In the genomic region with DNA sequence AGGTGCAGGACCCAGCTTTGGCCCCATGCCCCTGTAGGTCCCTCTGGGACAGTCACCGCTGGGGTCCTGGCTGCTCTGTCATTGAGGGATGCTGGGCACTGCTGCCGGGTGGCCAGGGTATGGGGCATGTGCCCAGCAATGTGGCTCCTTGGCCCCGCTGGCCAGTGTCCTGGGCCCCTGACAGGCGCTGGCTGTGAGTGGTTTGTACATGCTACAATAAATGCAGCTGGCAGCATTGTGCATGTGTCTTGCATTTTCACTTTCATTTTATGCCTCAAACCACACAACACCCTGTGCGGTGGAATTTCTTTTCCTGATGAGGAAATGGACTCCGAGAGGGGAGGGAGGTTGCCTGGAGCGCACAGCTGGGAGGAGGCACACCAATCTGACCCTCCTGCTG, we compare ENCODE assay signal across 9 cellular contexts. TPM values are rescaled to one million over a fixed set of nuclear protein-coding genes. Genes with fewer than 3 reads are reported as not detected.
A peak's percentile ranks its signal among the peaks of the same experiment; 100 is the strongest.
DNase-seq lines count a peak whose midpoint lies in the region; ATAC-seq, FAIRE-seq and TF ChIP-seq lines count a peak whose summit lies in the region.
"Had no signal": no experiment of that assay in that cellular context is flagged by ENCODE, and none has a peak within 500 bp of the region (broad histone marks: within the 10 kb centered on the region; RNA-seq: fewer than 3 reads in every experiment).

No MANE protein-coding gene starts in this region.

- H3K36me3 Mint-ChIP-seq in central memory CD8-positive, alpha-beta T cell (ENCODE audit: insufficient read depth): peaks cover 7% of the 10 kb centered on the region

- no peaks in the 10 kb centered on the region for H3K27me3 ChIP-seq in rectal smooth muscle tissue (ENCODE audit: control insufficient read depth, insufficient read depth, low read length)
- no peaks in the 10 kb centered on the region for H3K27me3 ChIP-seq in PC-9 (ENCODE audit: insufficient read depth, low read depth)

- H2AFZ ChIP-seq in PC-9: no peak overlapping the region

- no peak overlapping the region for H3K9ac ChIP-seq in rectal smooth muscle tissue (ENCODE audit: low read length)

- H3K27ac Mint-ChIP-seq in central memory CD8-positive, alpha-beta T cell (ENCODE audit: low read depth): peak overlapping the region; percentile 69

- no peak for TF ChIP-seq CTCF in PC-9 (conservative IDR thresholded peaks at IDR 0.05)

- H3K27ac ChIP-seq in rectal smooth muscle tissue (ENCODE audit: low read depth, low read length) (no peak overlapping the region), PC-9 (no peak overlapping the region)

- peaks cover 4% of the 10 kb centered on the region for H3K27me3 Mint-ChIP-seq in central memory CD8-positive, alpha-beta T cell

- no peaks in the 10 kb centered on the region for H3K9me2 ChIP-seq in PC-9 (ENCODE audit: insufficient read depth)

- no peak overlapping the region for H3K4me2 ChIP-seq in PC-9

- H3K4me1 Mint-ChIP-seq in central memory CD8-positive, alpha-beta T cell: peaks cover 21% of the 10 kb centered on the region

- peak; percentile 67 for FAIRE-seq in GM18507 (lab: Jason Lieb, UNC)

- H3K36me3 ChIP-seq in rectal smooth muscle tissue (ENCODE audit: control insufficient read depth, insufficient read depth, low read length) (peaks cover 3% of the 10 kb centered on the region), PC-9 (ENCODE audit: low read depth) (no peaks in the 10 kb centered on the region)

- intact Hi-C loops in PC-9 (cut with micrococcal nuclease; ENCODE audit: unreplicated experiment): loop anchor here (1.0 kb wide), 1 partner anchor 453 kb away; no protein-coding TSS in a partner anchor

- no TSS peak for BruUV-seq in PC-9 (replicated peaks; lab: Mats Ljungman, UMichigan)

- peak overlapping the region; percentile 47 for H3K4me3 ChIP-seq in rectal smooth muscle tissue (ENCODE audit: low read length)
- no peak overlapping the region for H3K4me3 ChIP-seq in PC-9

- DNase-seq in GM18507 (ENCODE audit: extremely low spot score, insufficient read length, low read depth) (no peak), MV-4-11 (lab: John Stamatoyannopoulos, UW) (peak; percentile 85), AG08396 (ENCODE audit: low spot score) (no peak), DMS79 treated with DMSO at 0.1 percent for 48 hours (lab: John Stamatoyannopoulos, UW) (no peak), PC-9 (no peak)
- no peak for DNase-seq in central memory CD8-positive, alpha-beta T cell (ENCODE audit: low spot score in 2 of 2)
- DNase-seq: stimulated activated CD4-positive, alpha-beta T cell treated with anti-CD3 and anti-CD28 coated beads, Interleukin-4, amount 100 ng/mL, for 1 hour had no signal

- H3K4me1 ChIP-seq in rectal smooth muscle tissue (ENCODE audit: control insufficient read depth, insufficient read depth, low read length) (no peaks in the 10 kb centered on the region), PC-9 (replicated peaks; ENCODE audit: insufficient read depth) (no peaks in the 10 kb centered on the region)

- H3K9me3 ChIP-seq in PC-9 (ENCODE audit: insufficient read depth, low read depth): no peaks in the 10 kb centered on the region

- H4K20me1 ChIP-seq in PC-9 (ENCODE audit: insufficient read depth): no peaks in the 10 kb centered on the region

- H3K9me3 Mint-ChIP-seq in central memory CD8-positive, alpha-beta T cell: no peaks in the 10 kb centered on the region

- ATAC-seq in central memory CD8-positive, alpha-beta T cell (replicated peaks; ENCODE audit: extremely low read depth, poor library complexity, severe bottlenecking): peak; percentile 55
- no peak for ATAC-seq in HG03457 (IDR thresholded peaks at IDR 0.05; ENCODE audit: unreplicated experiment)

- H3F3A ChIP-seq in PC-9 (ENCODE audit: insufficient read depth, low read depth): peaks cover 5% of the 10 kb centered on the region; the same call in 1 of the 2 replicates

- H3K4me3 Mint-ChIP-seq in central memory CD8-positive, alpha-beta T cell: peak overlapping the region; percentile 73

- CTCF ChIA-PET in PC-9 (lab: Charles Lee): interaction anchor here (0.6 to 0.9 kb wide), 3 partner anchors 73 to 453 kb away, joined by 3 to 4 read pairs (median 3); no protein-coding TSS in a partner anchor

- POLR2A ChIA-PET in PC-9 (lab: Charles Lee; ENCODE audit: unreplicated experiment): no interaction called here

- H3K79me2 ChIP-seq in PC-9 (ENCODE audit: low read depth): no peaks in the 10 kb centered on the region

RNA-seq across cellular contexts. Expression of a gene that starts 11.5 kb away (rescaled TPM):
- 81.1 and 82.1 TPM in 2 replicates for total RNA-seq in PC-9 (2021)

RNA-seq across cellular contexts. Expression of a gene that starts 28.3 kb away (rescaled TPM):
- total RNA-seq in PC-9 (2021): not detected in 2 replicates

RNA-seq across cellular contexts. Expression of a gene that starts 28.5 kb away (rescaled TPM):
- not detected in 2 replicates for total RNA-seq in PC-9 (2021)

RNA-seq across cellular contexts. Expression of a gene that starts 48.9 kb away (rescaled TPM):
- 7.2 and 11.0 TPM in 2 replicates for total RNA-seq in PC-9 (2021)
